2 cellular contexts compared by ENCODE assay signal in genomic region chr5:150447188-150447587, GRCh38.
TF ChIP-seq lines count a peak whose summit lies in the region.

No MANE protein-coding gene starts in this region.

TF ChIP-seq in IMR-90, 13 proteins besides CTCF, POLR2A, EP300 and RAD21:
- no peak for TF ChIP-seq BHLHE40 (IDR thresholded peaks at IDR 0.05; ENCODE audit: low read depth, low read length)
- TF ChIP-seq MAFK (IDR thresholded peaks at IDR 0.05; ENCODE audit: low read depth, low read length): no peak
- no peak for TF ChIP-seq CEBPB (IDR thresholded peaks at IDR 0.05; ENCODE audit: low read depth, low read length)
- no peak for TF ChIP-seq MAZ (IDR thresholded peaks at IDR 0.05; ENCODE audit: borderline replicate concordance, low read depth, low read length)
- no peak for TF ChIP-seq USF2 (IDR thresholded peaks at IDR 0.05; ENCODE audit: low read depth, low read length)
- no peak for TF ChIP-seq SMC3 (IDR thresholded peaks at IDR 0.05; ENCODE audit: low read depth, low read length)
- TF ChIP-seq MXI1 (IDR thresholded peaks at IDR 0.05; ENCODE audit: borderline replicate concordance, low read depth, low read length): no peak
- TF ChIP-seq RCOR1 (IDR thresholded peaks at IDR 0.05; ENCODE audit: insufficient replicate concordance, low read length): no peak
- no peak for TF ChIP-seq NFE2L2 (IDR thresholded peaks at IDR 0.05; ENCODE audit: low read depth, low read length)
- TF ChIP-seq ELK1 (IDR thresholded peaks at IDR 0.05; ENCODE audit: borderline replicate concordance, low read depth, low read length): no peak
- TF ChIP-seq FOS (IDR thresholded peaks at IDR 0.05; ENCODE audit: low read depth, low read length): no peak
- no peak for TF ChIP-seq CHD1 (IDR thresholded peaks at IDR 0.05; ENCODE audit: low read depth, low read length)

TF ChIP-seq in GM12878, 131 proteins besides CTCF, POLR2A, EP300 and RAD21:
- TF ChIP-seq NRF1 (conservative IDR thresholded peaks at IDR 0.05; ENCODE audit: low read depth, low read length) (no peak), FOS (IDR thresholded peaks at IDR 0.05; ENCODE audit: borderline replicate concordance, extremely low read depth, insufficient read length) (no peak), CBFB (IDR thresholded peaks at IDR 0.05; ENCODE audit: low read depth) (no peak), GABPA (IDR thresholded peaks at IDR 0.05; ENCODE audit: low read depth) (no peak), NBN (IDR thresholded peaks at IDR 0.05) (no peak), FOXM1 (IDR thresholded peaks at IDR 0.05; ENCODE audit: low read depth, low read length) (no peak), RAD51 (IDR thresholded peaks at IDR 0.05) (no peak), IRF5 (IDR thresholded peaks at IDR 0.05; ENCODE audit: borderline replicate concordance) (no peak), DPF2 (IDR thresholded peaks at IDR 0.05) (no peak), LARP7 (IDR thresholded peaks at IDR 0.05) (no peak), ZBTB33 (IDR thresholded peaks at IDR 0.05) (no peak), PML (IDR thresholded peaks at IDR 0.05; ENCODE audit: low read length) (no peak), POLR2AphosphoS2 (IDR thresholded peaks at IDR 0.05; ENCODE audit: low read depth, low read length) (no peak), TBL1XR1 (IDR thresholded peaks at IDR 0.05; ENCODE audit: low read depth, low read length) (no peak), TCF7 (IDR thresholded peaks at IDR 0.05; ENCODE audit: borderline replicate concordance) (no peak), IRF4 (IDR thresholded peaks at IDR 0.05; ENCODE audit: low read depth, low read length) (no peak)
